10 cellular contexts compared by ENCODE assay signal in the genomic region with DNA sequence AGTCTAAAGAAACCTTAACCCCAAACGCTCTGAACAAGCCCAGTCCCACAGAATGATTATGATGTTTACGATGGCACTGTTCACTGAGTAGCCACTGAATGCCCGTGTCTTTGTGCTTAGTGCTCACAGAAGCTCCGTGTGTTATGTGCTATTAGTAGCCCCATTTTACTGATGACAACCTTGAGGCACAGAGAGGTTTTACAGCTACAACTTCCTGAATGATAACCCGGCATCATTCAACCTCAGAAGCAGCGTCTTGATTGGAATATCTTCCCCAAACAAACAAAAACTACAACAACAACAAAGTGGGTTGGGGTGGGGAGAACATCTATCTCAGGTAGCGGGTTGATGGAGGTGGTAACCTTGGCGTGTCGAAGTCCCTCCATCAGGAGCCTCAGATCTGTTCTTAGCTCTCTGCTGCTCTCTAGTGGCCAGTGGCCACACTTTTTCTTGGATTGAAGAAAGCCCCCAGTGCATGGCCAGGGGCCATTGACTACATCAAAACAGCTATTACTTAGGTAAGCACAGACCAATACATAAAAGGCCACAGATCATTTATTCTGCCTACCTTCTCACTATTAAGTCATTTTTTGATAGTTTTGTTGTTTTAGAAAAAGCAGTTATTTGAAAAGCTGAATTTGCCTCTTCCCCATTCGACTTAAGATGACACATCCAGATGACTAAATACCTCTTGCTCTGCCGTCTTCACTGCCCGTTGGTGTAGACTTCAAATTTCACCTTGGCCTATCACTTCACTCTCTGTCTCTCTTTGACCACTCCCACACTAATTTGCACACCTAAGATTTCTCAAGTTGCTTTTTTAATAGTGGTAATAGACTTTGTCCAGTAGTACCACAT.
DNase-seq lines count a peak whose midpoint lies in the region; ATAC-seq and TF ChIP-seq lines count a peak whose summit lies in the region.
"Had no signal": no experiment of that assay in that cellular context is flagged by ENCODE, and none has a peak within 500 bp of the region (broad histone marks: within the 10 kb centered on the region; RNA-seq: fewer than 3 reads in every experiment).

No MANE protein-coding gene starts in this region.

- H2AFZ ChIP-seq in trophoblast cell (ENCODE audit: insufficient read depth, low read length, poor library complexity) = no peak overlapping the region

- H3K4me1 Mint-ChIP-seq in activated CD4-positive, alpha-beta memory T cell treated with anti-CD3 and anti-CD28 coated beads, Interleukin-2, amount 10 ng/mL, durations not matched to agents 7 days and 5 days = no peaks in the 10 kb centered on the region
- H3K4me1 Mint-ChIP-seq: IgD-negative memory B cell had no signal

- peak; percentile 80 for TF ChIP-seq CTCF in GM13977 (IDR thresholded peaks at IDR 0.05; ENCODE audit: extremely low read depth, insufficient read depth, missing control alignments)

- no peaks in the 10 kb centered on the region for H3K79me1 ChIP-seq in trophoblast cell (ENCODE audit: low read length)

- no peak overlapping the region for H4K91ac ChIP-seq in trophoblast cell (ENCODE audit: low read depth, low read length)

- no peak overlapping the region for H3K9ac ChIP-seq in trophoblast cell (ENCODE audit: low read length)

- ATAC-seq in HG02759 (IDR thresholded peaks at IDR 0.05; ENCODE audit: unreplicated experiment) = peak; percentile 94

- no peak overlapping the region for H4K8ac ChIP-seq in trophoblast cell (ENCODE audit: low read depth, low read length)

- no peak overlapping the region for H2BK12ac ChIP-seq in trophoblast cell (ENCODE audit: low read length)

- DNase-seq in AML-193 (lab: John Stamatoyannopoulos, UW) (peak; percentile 19 to 34), GM13977 (ENCODE audit: low spot score) (peak; percentile 50), NCI-H146 treated with DMSO at 0.1 percent for 48 hours (lab: John Stamatoyannopoulos, UW; ENCODE audit: unreplicated experiment) (peak; percentile 4), fibroblast of the conjunctiva (ENCODE audit: low read depth) (peak; percentile 22), trophoblast cell (peak; percentile 56 to 82), DMS79 treated with DMSO at 0.1 percent for 48 hours (lab: John Stamatoyannopoulos, UW) (no peak)
- peak; percentile 33 for DNase-seq in activated CD4-positive, alpha-beta memory T cell treated with anti-CD3 and anti-CD28 coated beads, Interleukin-2, amount 10 ng/mL, durations not matched to agents 7 days and 5 days

- no peak overlapping the region for H3K4me2 ChIP-seq in trophoblast cell (ENCODE audit: low read length)

- CTCF ChIA-PET in activated CD4-positive, alpha-beta memory T cell treated with anti-CD3 and anti-CD28 coated beads, Interleukin-2, amount 10 ng/mL, durations not matched to agents 7 days and 5 days (lab: Charles Lee) = interaction anchor here (0.7 to 1.5 kb wide), 7 partner anchors 12 to 130 kb away, joined by 3 to 5 read pairs (median 3); no protein-coding TSS in a partner anchor

- H3K4me1 ChIP-seq in trophoblast cell (ENCODE audit: control insufficient read depth in 1 of 2, insufficient read depth in 2 of 2, low read length in 2 of 2) = no peaks in the 10 kb centered on the region

- in situ Hi-C loops in GM13977 (cut with MboI; ENCODE audit: low pct_unique_long_range_greater_than_20kb, low sequenced_read_pairs, unreplicated experiment) = no loop called here

- H3K27ac Mint-ChIP-seq in activated CD4-positive, alpha-beta memory T cell treated with anti-CD3 and anti-CD28 coated beads, Interleukin-2, amount 10 ng/mL, durations not matched to agents 7 days and 5 days = no peak overlapping the region
- H3K27ac Mint-ChIP-seq: IgD-negative memory B cell had no signal

- no peak overlapping the region for H2AK5ac ChIP-seq in trophoblast cell (ENCODE audit: low read length)

- no peak overlapping the region for H3K18ac ChIP-seq in trophoblast cell (ENCODE audit: low read length)

- no peaks in the 10 kb centered on the region for H3K27me3 Mint-ChIP-seq in activated CD4-positive, alpha-beta memory T cell treated with anti-CD3 and anti-CD28 coated beads, Interleukin-2, amount 10 ng/mL, durations not matched to agents 7 days and 5 days
- H3K27me3 Mint-ChIP-seq: IgD-negative memory B cell had no signal

- no peak overlapping the region for H3K4me3 ChIP-seq in trophoblast cell (ENCODE audit: low read depth, low read length)

- no peak overlapping the region for H3K23ac ChIP-seq in trophoblast cell (ENCODE audit: low read length)

- no peak overlapping the region for H2BK120ac ChIP-seq in trophoblast cell (ENCODE audit: insufficient read depth, low read length, poor library complexity)

- H4K12ac ChIP-seq in trophoblast cell (ENCODE audit: low read depth, low read length) = no peak overlapping the region

- H3K27me3 ChIP-seq in trophoblast cell (ENCODE audit: insufficient read depth, low read length) = no peaks in the 10 kb centered on the region
- H3K27me3 ChIP-seq: neutrophil had no signal

- peaks cover under 1% of the 10 kb centered on the region for H3K9me3 ChIP-seq in trophoblast cell (ENCODE audit: insufficient read depth, low read depth, low read length)
- H3K9me3 ChIP-seq: neutrophil had no signal

- POLR2A ChIA-PET in activated CD4-positive, alpha-beta memory T cell treated with anti-CD3 and anti-CD28 coated beads, Interleukin-2, amount 10 ng/mL, durations not matched to agents 7 days and 5 days (lab: Charles Lee) = no interaction called here

- H3K79me2 ChIP-seq in trophoblast cell (ENCODE audit: control insufficient read depth, insufficient read depth, low read length, poor library complexity) = no peaks in the 10 kb centered on the region

- no peak overlapping the region for H2BK5ac ChIP-seq in trophoblast cell (ENCODE audit: low read depth, low read length, poor library complexity)

- no peak overlapping the region for H3K4ac ChIP-seq in trophoblast cell (ENCODE audit: low read depth, low read length)

- WGBS in trophoblast cell (ENCODE audit: extremely low coverage, insufficient coverage, insufficient read length) = no CpG with 5 or more reads among the region's 12 CpGs

- no peaks in the 10 kb centered on the region for H3K36me3 Mint-ChIP-seq in activated CD4-positive, alpha-beta memory T cell treated with anti-CD3 and anti-CD28 coated beads, Interleukin-2, amount 10 ng/mL, durations not matched to agents 7 days and 5 days (ENCODE audit: low read depth)
- H3K36me3 Mint-ChIP-seq: IgD-negative memory B cell had no signal

- no peaks in the 10 kb centered on the region for H3K36me3 ChIP-seq in trophoblast cell (ENCODE audit: control insufficient read depth in 1 of 2, insufficient read depth in 2 of 2, low read length in 2 of 2)
- H3K36me3 ChIP-seq: neutrophil had no signal

- peaks cover 8% of the 10 kb centered on the region for H3K9me3 Mint-ChIP-seq in activated CD4-positive, alpha-beta memory T cell treated with anti-CD3 and anti-CD28 coated beads, Interleukin-2, amount 10 ng/mL, durations not matched to agents 7 days and 5 days

- H3K4me3 Mint-ChIP-seq in activated CD4-positive, alpha-beta memory T cell treated with anti-CD3 and anti-CD28 coated beads, Interleukin-2, amount 10 ng/mL, durations not matched to agents 7 days and 5 days = no peak overlapping the region
- H3K4me3 Mint-ChIP-seq: IgD-negative memory B cell had no signal

- no peak overlapping the region for H3K14ac ChIP-seq in trophoblast cell (ENCODE audit: low read length)

- no peak overlapping the region for H3K27ac ChIP-seq in trophoblast cell (ENCODE audit: low read depth, low read length)
- H3K27ac ChIP-seq: neutrophil had no signal
